12 cellular contexts compared by ENCODE assay signal in genomic region chr14:55582741-55583140, GRCh38. TPM values are rescaled to one million over a fixed set of nuclear protein-coding genes. Genes with fewer than 3 reads are reported as not detected.
DNase-seq lines count a peak whose midpoint lies in the region; ATAC-seq and TF ChIP-seq lines count a peak whose summit lies in the region.
"Had no signal": no experiment of that assay in that cellular context is flagged by ENCODE, and none has a peak within 500 bp of the region (broad histone marks: within the 10 kb centered on the region; RNA-seq: fewer than 3 reads in every experiment).

No MANE protein-coding gene starts in this region.

- ATAC-seq in natural killer cell treated with Interleukin-12 subunit alpha and Interleukin-12 subunit beta and Interleukin-15 and Interleukin-18, amount 100 ng/mL, for 72 hours = no peak
- ATAC-seq in natural killer cell (no peak), HG02885 (IDR thresholded peaks at IDR 0.05; ENCODE audit: poor library complexity, unreplicated experiment) (peak; percentile 22), HG03442 (IDR thresholded peaks at IDR 0.05; ENCODE audit: unreplicated experiment) (no peak)

- H3K36me3 Mint-ChIP-seq in natural killer cell treated with Interleukin-12 subunit alpha and Interleukin-12 subunit beta and Interleukin-15 and Interleukin-18, amount 100 ng/mL, for 72 hours = no peaks in the 10 kb centered on the region
- H3K36me3 Mint-ChIP-seq in natural killer cell = no peaks in the 10 kb centered on the region
- H3K36me3 Mint-ChIP-seq in activated T-helper 2 cell treated with anti-CD3 and anti-CD28 coated beads, Interferon-gamma antibody, Interleukin-2, Interleukin-4, amounts not matched to agents 10 μg/mL and 5 μg/mL and 100 μg/mL, durations not matched to agents 14 hours and 24 hours and 36 hours (ENCODE audit: low read depth) = peaks cover 3% of the 10 kb centered on the region
- H3K36me3 Mint-ChIP-seq: activated naive CD8-positive, alpha-beta T cell treated with anti-CD3 and anti-CD28 coated beads, Interleukin-2, amount 10 ng/mL, durations not matched to agents 7 days and 5 days had no signal

- H3K9me3 Mint-ChIP-seq in natural killer cell treated with Interleukin-12 subunit alpha and Interleukin-12 subunit beta and Interleukin-15 and Interleukin-18, amount 100 ng/mL, for 72 hours = no peaks in the 10 kb centered on the region
- no peaks in the 10 kb centered on the region for H3K9me3 Mint-ChIP-seq in natural killer cell
- no peaks in the 10 kb centered on the region for H3K9me3 Mint-ChIP-seq in activated T-helper 2 cell treated with anti-CD3 and anti-CD28 coated beads, Interferon-gamma antibody, Interleukin-2, Interleukin-4, amounts not matched to agents 10 μg/mL and 5 μg/mL and 100 μg/mL, durations not matched to agents 14 hours and 24 hours and 36 hours
- H3K9me3 Mint-ChIP-seq: activated naive CD8-positive, alpha-beta T cell treated with anti-CD3 and anti-CD28 coated beads, Interleukin-2, amount 10 ng/mL, durations not matched to agents 7 days and 5 days had no signal

- TF ChIP-seq CTCF in natural killer cell (IDR thresholded peaks at IDR 0.05) = no peak

- H3K27me3 Mint-ChIP-seq in natural killer cell treated with Interleukin-12 subunit alpha and Interleukin-12 subunit beta and Interleukin-15 and Interleukin-18, amount 100 ng/mL, for 72 hours = no peaks in the 10 kb centered on the region
- no peaks in the 10 kb centered on the region for H3K27me3 Mint-ChIP-seq in natural killer cell (ENCODE audit: low read depth in 2 of 2)
- H3K27me3 Mint-ChIP-seq in activated T-helper 2 cell treated with anti-CD3 and anti-CD28 coated beads, Interferon-gamma antibody, Interleukin-2, Interleukin-4, amounts not matched to agents 10 μg/mL and 5 μg/mL and 100 μg/mL, durations not matched to agents 14 hours and 24 hours and 36 hours (ENCODE audit: low read depth) = no peaks in the 10 kb centered on the region
- H3K27me3 Mint-ChIP-seq: activated naive CD8-positive, alpha-beta T cell treated with anti-CD3 and anti-CD28 coated beads, Interleukin-2, amount 10 ng/mL, durations not matched to agents 7 days and 5 days had no signal

- H3K27ac Mint-ChIP-seq in natural killer cell treated with Interleukin-12 subunit alpha and Interleukin-12 subunit beta and Interleukin-15 and Interleukin-18, amount 100 ng/mL, for 72 hours = no peak overlapping the region
- no peak overlapping the region for H3K27ac Mint-ChIP-seq in natural killer cell
- no peak overlapping the region for H3K27ac Mint-ChIP-seq in activated T-helper 2 cell treated with anti-CD3 and anti-CD28 coated beads, Interferon-gamma antibody, Interleukin-2, Interleukin-4, amounts not matched to agents 10 μg/mL and 5 μg/mL and 100 μg/mL, durations not matched to agents 14 hours and 24 hours and 36 hours
- H3K27ac Mint-ChIP-seq: activated naive CD8-positive, alpha-beta T cell treated with anti-CD3 and anti-CD28 coated beads, Interleukin-2, amount 10 ng/mL, durations not matched to agents 7 days and 5 days had no signal

- peak overlapping the region; percentile 20 for H3K4me3 Mint-ChIP-seq in natural killer cell treated with Interleukin-12 subunit alpha and Interleukin-12 subunit beta and Interleukin-15 and Interleukin-18, amount 100 ng/mL, for 72 hours
- no peak overlapping the region for H3K4me3 Mint-ChIP-seq in natural killer cell
- H3K4me3 Mint-ChIP-seq in activated T-helper 2 cell treated with anti-CD3 and anti-CD28 coated beads, Interferon-gamma antibody, Interleukin-2, Interleukin-4, amounts not matched to agents 10 μg/mL and 5 μg/mL and 100 μg/mL, durations not matched to agents 14 hours and 24 hours and 36 hours (ENCODE audit: low read depth) = peak overlapping the region; percentile 7
- H3K4me3 Mint-ChIP-seq: activated naive CD8-positive, alpha-beta T cell treated with anti-CD3 and anti-CD28 coated beads, Interleukin-2, amount 10 ng/mL, durations not matched to agents 7 days and 5 days had no signal

- intact Hi-C loops in natural killer cell (cut with micrococcal nuclease) = loop anchor here (5.0 kb wide), 3 partner anchors 530 to 680 kb away; partner anchors contain the start of genes GCH1, MAPK1IP1L and PELI2
- intact Hi-C loops in activated T-helper 2 cell treated with anti-CD3 and anti-CD28 coated beads, Interferon-gamma antibody, Interleukin-2, Interleukin-4, amounts not matched to agents 10 μg/mL and 5 μg/mL and 100 μg/mL, durations not matched to agents 14 hours and 24 hours and 36 hours (cut with micrococcal nuclease) = loop anchor here (5.0 to 10.0 kb wide), 2 partner anchors 60 to 308 kb away; partner anchors contain the start of gene FBXO34
- intact Hi-C loops in posterior cingulate gyrus (cut with DNase I) = loop anchor here (10.0 kb wide), 2 partner anchors 528 to 532 kb away; partner anchors contain the start of genes MAPK1IP1L and PELI2

- H3K4me1 Mint-ChIP-seq in natural killer cell treated with Interleukin-12 subunit alpha and Interleukin-12 subunit beta and Interleukin-15 and Interleukin-18, amount 100 ng/mL, for 72 hours (ENCODE audit: low read depth in 2 of 2) = peaks cover 32 to 45% of the 10 kb centered on the region in 2 donors
- peaks cover 42 to 44% of the 10 kb centered on the region in 2 donors for H3K4me1 Mint-ChIP-seq in natural killer cell
- peaks cover 44% of the 10 kb centered on the region for H3K4me1 Mint-ChIP-seq in activated T-helper 2 cell treated with anti-CD3 and anti-CD28 coated beads, Interferon-gamma antibody, Interleukin-2, Interleukin-4, amounts not matched to agents 10 μg/mL and 5 μg/mL and 100 μg/mL, durations not matched to agents 14 hours and 24 hours and 36 hours (ENCODE audit: low read depth)

- no peak for DNase-seq in natural killer cell treated with Interleukin-12 subunit alpha and Interleukin-12 subunit beta and Interleukin-15 and Interleukin-18, amount 100 ng/mL, for 72 hours (ENCODE audit: low spot score)
- no peak for DNase-seq in natural killer cell
- DNase-seq in activated T-helper 2 cell treated with anti-CD3 and anti-CD28 coated beads, Interferon-gamma antibody, Interleukin-2, Interleukin-4, amounts not matched to agents 10 μg/mL and 5 μg/mL and 100 μg/mL, durations not matched to agents 14 hours and 24 hours and 36 hours (ENCODE audit: low spot score) = no peak
- no peak for DNase-seq in NCI-H2107 treated with DMSO at 0.1 percent for 48 hours (lab: John Stamatoyannopoulos, UW; ENCODE audit: unreplicated experiment)
- no peak for DNase-seq in NCI-H2227 (lab: John Stamatoyannopoulos, UW; ENCODE audit: unreplicated experiment)
- no peak for DNase-seq in posterior cingulate gyrus
- DNase-seq: activated naive CD8-positive, alpha-beta T cell treated with anti-CD3 and anti-CD28 coated beads, Interleukin-2, amount 10 ng/mL, durations not matched to agents 7 days and 5 days; Calu3; KG1; NCI-H510A treated with DMSO at 0.1 percent for 48 hours had no signal

RNA-seq across cellular contexts. Expression of gene KTN1, which starts 2.7 kb away (rescaled TPM):
- 100 to 1,000 TPM; 109 to 112 TPM for total RNA-seq in natural killer cell treated with Interleukin-12 subunit alpha and Interleukin-12 subunit beta and Interleukin-15 and Interleukin-18, amount 100 ng/mL, for 72 hours
- 10 to 100 TPM; 63.1 to 96.7 (median 72.8) TPM for total RNA-seq in natural killer cell
- total RNA-seq in activated T-helper 2 cell treated with anti-CD3 and anti-CD28 coated beads, Interferon-gamma antibody, Interleukin-2, Interleukin-4, amounts not matched to agents 10 μg/mL and 5 μg/mL and 100 μg/mL, durations not matched to agents 14 hours and 24 hours and 36 hours = 135 and 137 TPM in 2 replicates
